Comparison of ENCODE assay signal across 18 cellular contexts in the genomic region with DNA sequence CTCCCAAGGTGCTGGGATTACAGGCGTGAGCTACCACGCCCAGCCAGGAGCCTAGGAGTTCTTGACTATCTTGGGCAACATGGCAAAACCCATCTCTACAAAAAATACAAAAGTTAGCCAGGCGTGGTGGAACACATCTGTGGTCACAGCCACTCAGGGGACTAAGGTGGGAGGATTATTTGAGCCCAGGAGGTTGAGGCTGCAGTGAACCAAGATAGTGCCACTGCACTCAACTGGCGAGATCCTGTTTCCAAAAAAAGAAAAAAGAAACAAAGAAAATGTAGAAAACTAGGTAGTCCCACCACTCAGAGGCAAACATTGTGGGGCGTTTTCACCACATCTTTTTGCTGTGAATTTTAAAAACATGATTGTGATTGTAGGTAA.
DNase-seq lines count a peak whose midpoint lies in the region; ATAC-seq lines count a peak whose summit lies in the region.
"Had no signal": no experiment of that assay in that cellular context is flagged by ENCODE, and none has a peak within 500 bp of the region (broad histone marks: within the 10 kb centered on the region; RNA-seq: fewer than 3 reads in every experiment).

No MANE protein-coding gene starts in this region.

- H3F3A ChIP-seq in GM23248 (ENCODE audit: insufficient read depth), result peaks cover 77% of the 10 kb centered on the region

- no peak overlapping the region for H3K4me3 ChIP-seq in GM23248
- H3K4me3 ChIP-seq: prostate gland, thoracic aorta had no signal

- H3K9me3 ChIP-seq in GM23248 (ENCODE audit: low read depth), result no peaks in the 10 kb centered on the region
- H3K9me3 ChIP-seq: prostate gland, thoracic aorta had no signal

- peaks cover 85% of the 10 kb centered on the region for H3K4me1 ChIP-seq in GM23248 (ENCODE audit: insufficient read depth)
- H3K4me1 ChIP-seq: prostate gland had no signal

- H4K20me1 ChIP-seq in GM23248 (ENCODE audit: insufficient read depth), result no peaks in the 10 kb centered on the region

- in situ Hi-C loops in GM23248 (cut with MboI), result no loop called here

- no peak overlapping the region for H2AFZ ChIP-seq in GM23248

- H3K27me3 ChIP-seq in GM23248 (replicated peaks; ENCODE audit: insufficient read depth), result no peaks in the 10 kb centered on the region

- peak overlapping the region; percentile 43 for H3K4me2 ChIP-seq in GM23248 (ENCODE audit: unreplicated experiment)

- WGBS in GM23248 (ENCODE audit: low coverage in 1 of 2, low lambda C conversion rate in 2 of 2, missing lambda C conversion rate in 2 of 2), 2 experiments, result 84 to 93% methylated on average over 5 of the region's 5 CpGs

- peak overlapping the region; percentile 89 for H3K9ac ChIP-seq in GM23248

- H3K79me2 ChIP-seq in GM23248 (ENCODE audit: insufficient read depth), result no peaks in the 10 kb centered on the region

- peak overlapping the region; percentile 99 for H3K27ac ChIP-seq in GM23248
- H3K27ac ChIP-seq: prostate gland, thoracic aorta had no signal

- ATAC-seq in GM18907 (IDR thresholded peaks at IDR 0.05; ENCODE audit: unreplicated experiment) (peak; percentile 65), HG03378 (IDR thresholded peaks at IDR 0.05; ENCODE audit: unreplicated experiment) (peak; percentile 59)

- no peak for DNase-seq in GM23248
- DNase-seq in kidney tubule cell (ENCODE audit: low spot score), result peak; percentile 17
- DNase-seq in stimulated activated CD4-positive, alpha-beta T cell treated with anti-CD3 and anti-CD28 coated beads, Interleukin-2, amount 100 ng/mL, for 48 hours, result no peak
- no peak for DNase-seq in NCI-H446 treated with DMSO at 0.1 percent for 48 hours (lab: John Stamatoyannopoulos, UW)
- no peak for DNase-seq in NCI-H510A (lab: John Stamatoyannopoulos, UW)
- no peak for DNase-seq in NCI-H1694 (lab: John Stamatoyannopoulos, UW)
- DNase-seq: activated CD8-positive, alpha-beta memory T cell treated with anti-CD3 and anti-CD28 coated beads for 24 hours; amygdala; COR-L47; endodermal cell; hippocampal formation; mesendoderm; NCI-H526 treated with DMSO at 0.1 percent for 48 hours; SW 1271 had no signal

- no peaks in the 10 kb centered on the region for H3K36me3 ChIP-seq in GM23248 (ENCODE audit: low read depth)
- H3K36me3 ChIP-seq: prostate gland, thoracic aorta had no signal

- H3K9me2 ChIP-seq in GM23248 (ENCODE audit: insufficient read depth), result no peaks in the 10 kb centered on the region
